In genomic region chr13:34627905-34628682, GRCh38 we compare ENCODE assay signal across 19 cellular contexts.
A peak's percentile ranks its signal among the peaks of the same experiment; 100 is the strongest.
DNase-seq lines count a peak whose midpoint lies in the region; ATAC-seq lines count a peak whose summit lies in the region.
"Had no signal": no experiment of that assay in that cellular context is flagged by ENCODE, and none has a peak within 500 bp of the region (broad histone marks: within the 10 kb centered on the region; RNA-seq: fewer than 3 reads in every experiment).

No MANE protein-coding gene starts in this region.

- H3K27ac ChIP-seq in neuronal stem cell (replicated peaks; ENCODE audit: low read length), result peak overlapping the region; percentile 12
- H3K27ac ChIP-seq: foreskin keratinocyte, neutrophil, right atrium auricular region, uterus had no signal

- no peak overlapping the region for H3K18ac ChIP-seq in neuronal stem cell (ENCODE audit: low read length)

- H3K23ac ChIP-seq in neuronal stem cell (ENCODE audit: low read depth, low read length, poor library complexity), result no peak overlapping the region

- H3K36me3 ChIP-seq in endocrine pancreas (ENCODE audit: control insufficient read depth, insufficient read depth, low read length) (no peaks in the 10 kb centered on the region), neuronal stem cell (replicated peaks in 1 of 2; ENCODE audit: control insufficient read depth in 2 of 2, insufficient read depth in 2 of 2, low read length in 2 of 2) (no peaks in the 10 kb centered on the region)
- H3K36me3 ChIP-seq: neutrophil, right atrium auricular region, uterus had no signal

- no peak overlapping the region for H3K4ac ChIP-seq in neuronal stem cell (ENCODE audit: low read length)

- H3K27me3 ChIP-seq in endocrine pancreas (ENCODE audit: control insufficient read depth, insufficient read depth, low read length) (no peaks in the 10 kb centered on the region), neuronal stem cell (ENCODE audit: control insufficient read depth in 3 of 3, insufficient read depth in 3 of 3, low read depth in 1 of 3, low read length in 3 of 3) (no peaks in the 10 kb centered on the region)
- H3K27me3 ChIP-seq: foreskin keratinocyte, neutrophil, right atrium auricular region, uterus had no signal

- no peak overlapping the region for H2BK5ac ChIP-seq in neuronal stem cell (ENCODE audit: low read length)

- no CpG with 5 or more reads among the region's 10 CpGs for WGBS in neuronal stem cell (ENCODE audit: extremely low coverage in 2 of 2, insufficient read length in 2 of 2, insufficient replicate concordance in 1 of 2), 2 donors

- H3K14ac ChIP-seq in neuronal stem cell (ENCODE audit: low read length), result no peak overlapping the region

- no peaks in the 10 kb centered on the region for H3K79me1 ChIP-seq in neuronal stem cell (ENCODE audit: low read depth, low read length)

- no peaks in the 10 kb centered on the region for H3K4me1 Mint-ChIP-seq in T-helper 17 cell
- H3K4me1 Mint-ChIP-seq: activated CD4-positive, alpha-beta T cell treated with anti-CD3 and anti-CD28 coated beads for 36 hours; activated naive CD4-positive, alpha-beta T cell treated with anti-CD3 and anti-CD28 coated beads, Interleukin-2, amount 10 ng/mL, durations not matched to agents 7 days and 5 days; central memory CD8-positive, alpha-beta T cell had no signal

- no peak overlapping the region for H2BK120ac ChIP-seq in neuronal stem cell (ENCODE audit: low read depth, low read length)

- ATAC-seq in GM19035 (IDR thresholded peaks at IDR 0.05; ENCODE audit: unreplicated experiment) (no peak), T-helper 17 cell (no peak)
- ATAC-seq: activated CD4-positive, alpha-beta T cell treated with anti-CD3 and anti-CD28 coated beads for 36 hours; activated T-cell treated with anti-CD3 and anti-CD28 coated beads, Interleukin-2, amount 50 U/mL, for 72 hours; foreskin keratinocyte; HepG2 had no signal

- H3K4me2 ChIP-seq in neuronal stem cell (ENCODE audit: insufficient read depth, low read length, poor library complexity, severe bottlenecking), result peak overlapping the region; percentile 29

- H4K8ac ChIP-seq in neuronal stem cell (ENCODE audit: low read depth, low read length), result no peak overlapping the region

- H2AK5ac ChIP-seq in neuronal stem cell (ENCODE audit: low read depth, low read length), result no peak overlapping the region

- no peak overlapping the region for H2BK12ac ChIP-seq in neuronal stem cell (ENCODE audit: low read length)

- H3K9ac ChIP-seq in endocrine pancreas (ENCODE audit: control insufficient read depth, insufficient read depth, low read length) (no peak overlapping the region), neuronal stem cell (ENCODE audit: low read depth, low read length, poor library complexity) (no peak overlapping the region)

- H3K36me3 Mint-ChIP-seq in T-helper 17 cell (ENCODE audit: low read depth), result no peaks in the 10 kb centered on the region
- H3K36me3 Mint-ChIP-seq: activated naive CD4-positive, alpha-beta T cell treated with anti-CD3 and anti-CD28 coated beads, Interleukin-2, amount 10 ng/mL, durations not matched to agents 7 days and 5 days had no signal

- H3K4me3 Mint-ChIP-seq in T-helper 17 cell, result no peak overlapping the region
- H3K4me3 Mint-ChIP-seq: activated CD4-positive, alpha-beta T cell treated with anti-CD3 and anti-CD28 coated beads for 36 hours; activated naive CD4-positive, alpha-beta T cell treated with anti-CD3 and anti-CD28 coated beads, Interleukin-2, amount 10 ng/mL, durations not matched to agents 7 days and 5 days; activated T-cell treated with anti-CD3 and anti-CD28 coated beads, Interleukin-2, amount 50 U/mL, for 72 hours; central memory CD8-positive, alpha-beta T cell had no signal

- H2AFZ ChIP-seq in neuronal stem cell (ENCODE audit: low read length), result no peak overlapping the region

- no peak overlapping the region for H3K27ac Mint-ChIP-seq in T-helper 17 cell
- H3K27ac Mint-ChIP-seq: activated CD4-positive, alpha-beta T cell treated with anti-CD3 and anti-CD28 coated beads for 36 hours; activated naive CD4-positive, alpha-beta T cell treated with anti-CD3 and anti-CD28 coated beads, Interleukin-2, amount 10 ng/mL, durations not matched to agents 7 days and 5 days; activated T-cell treated with anti-CD3 and anti-CD28 coated beads, Interleukin-2, amount 50 U/mL, for 72 hours had no signal

- DNase-seq in NCI-H1092 treated with DMSO at 0.1 percent for 48 hours (lab: John Stamatoyannopoulos, UW), result peak; percentile 29
- DNase-seq in NCI-H1092 (lab: John Stamatoyannopoulos, UW), result no peak
- DNase-seq in NCI-H69 (lab: John Stamatoyannopoulos, UW), result peak; percentile 82
- DNase-seq in neuronal stem cell (ENCODE audit: low spot score), result no peak
- no peak for DNase-seq in T-helper 17 cell
- DNase-seq in NK-92 (lab: John Stamatoyannopoulos, UW; ENCODE audit: unreplicated experiment), result no peak
- DNase-seq: activated CD4-positive, alpha-beta T cell treated with anti-CD3 and anti-CD28 coated beads for 36 hours; activated naive CD4-positive, alpha-beta T cell treated with anti-CD3 and anti-CD28 coated beads, Interleukin-2, amount 10 ng/mL, durations not matched to agents 7 days and 5 days; activated T-cell treated with anti-CD3 and anti-CD28 coated beads, Interleukin-2, amount 50 U/mL, for 72 hours; foreskin keratinocyte; NCI-H226; stimulated activated CD4-positive, alpha-beta T cell treated with anti-CD3 and anti-CD28 coated beads, Interleukin-15, amount 100 ng/mL, for 24 hours; uterus had no signal

- peaks cover 6% of the 10 kb centered on the region for H3K4me1 ChIP-seq in endocrine pancreas (ENCODE audit: control insufficient read depth, insufficient read depth, low read length)
- peaks cover 0 to 10% of the 10 kb centered on the region in 2 donors for H3K4me1 ChIP-seq in neuronal stem cell (ENCODE audit: control insufficient read depth in 2 of 2, insufficient read depth in 1 of 2, low read depth in 1 of 2, low read length in 2 of 2)
- H3K4me1 ChIP-seq: foreskin keratinocyte, right atrium auricular region, uterus had no signal

- H3K4me3 ChIP-seq in endocrine pancreas (ENCODE audit: control insufficient read depth, insufficient read depth, low read length) (peak overlapping the region; percentile 82), neuronal stem cell (ENCODE audit: low read length in 2 of 2) (no peak overlapping the region)
- H3K4me3 ChIP-seq: right atrium auricular region, uterus had no signal

- peaks cover 7% of the 10 kb centered on the region for H3K27me3 Mint-ChIP-seq in T-helper 17 cell
- H3K27me3 Mint-ChIP-seq: activated naive CD4-positive, alpha-beta T cell treated with anti-CD3 and anti-CD28 coated beads, Interleukin-2, amount 10 ng/mL, durations not matched to agents 7 days and 5 days; central memory CD8-positive, alpha-beta T cell had no signal

- no peak overlapping the region for H4K91ac ChIP-seq in neuronal stem cell (ENCODE audit: low read depth, low read length, poor library complexity)

- H3K9me3 ChIP-seq in endocrine pancreas (ENCODE audit: control insufficient read depth, low read length) (no peaks in the 10 kb centered on the region), neuronal stem cell (replicated peaks in 1 of 2; ENCODE audit: control insufficient read depth in 2 of 2, insufficient read depth in 1 of 2, low read depth in 1 of 2, low read length in 2 of 2) (no peaks in the 10 kb centered on the region), T-helper 17 cell (ENCODE audit: control insufficient read depth, low read length, poor library complexity, severe bottlenecking) (no peaks in the 10 kb centered on the region)
- H3K9me3 ChIP-seq: neutrophil, right atrium auricular region, uterus had no signal

- H2BK15ac ChIP-seq in neuronal stem cell (ENCODE audit: low read length), result no peak overlapping the region

Comparison
In these comparisons a context has a peak if more than half of its experiments do, and no peak if none do; other contexts are left out.
1. DNase-seq: peak in NCI-H1092 treated with DMSO at 0.1 percent for 48 hours (single experiment) and NCI-H69 (single experiment); none in NCI-H1092 (single experiment), neuronal stem cell (single experiment), T-helper 17 cell (0 of 3) and NK-92 (single experiment).